Comparison of ENCODE assay signal across 36 cellular contexts in genomic region chr6:132537145-132537544, GRCh38. TPM values are rescaled to one million over a fixed set of nuclear protein-coding genes. Genes with fewer than 3 reads are reported as not detected.
"Had no signal": no experiment of that assay in that cellular context is flagged by ENCODE, and none has a peak within 500 bp of the region (broad histone marks: within the 10 kb centered on the region; RNA-seq: fewer than 3 reads in every experiment).

No MANE protein-coding gene starts in this region.

- H3K4me3 ChIP-seq: neural progenitor cell, ovary, psoas muscle, skin epidermis, smooth muscle cell, spleen, suprapubic skin, testis, tibial artery, transverse colon, upper lobe of right lung, uterus had no signal

- H3K9me3 ChIP-seq: ovary, psoas muscle, suprapubic skin, testis, tibial artery, transverse colon, upper lobe of right lung, uterus had no signal

- H3K79me2 ChIP-seq: parathyroid adenoma had no signal

- H3K27ac ChIP-seq: neural progenitor cell, ovary, parathyroid adenoma, psoas muscle, skin epidermis, spleen, suprapubic skin, testis, tibial artery, transverse colon, upper lobe of right lung, uterus had no signal

- H3K36me3 ChIP-seq: neural progenitor cell, ovary, spleen, suprapubic skin, tibial artery, transverse colon, upper lobe of right lung, uterus had no signal

- ATAC-seq: natural killer cell; psoas muscle; right cardiac atrium; sciatic nerve; stimulated activated memory B cell treated with anti-CD40 and anti-IgM and Interleukin-4, amounts not matched to agents 10 μg/mL and 1 μg/mL and 100 μg/mL, for 72 hours; stimulated activated naive CD8-positive, alpha-beta T cell treated with anti-CD3 and anti-CD28 coated beads, Interleukin-15, amount 100 ng/mL, for 72 hours; stimulated activated naive CD8-positive, alpha-beta T cell treated with anti-CD3 and anti-CD28 coated beads, Interleukin-15, Interleukin-2, amounts not matched to agents 100 U/mL and 50 U/mL, for 24 hours; upper lobe of right lung had no signal

- H3K4me3 Mint-ChIP-seq: natural killer cell; nephron; neural progenitor cell; stimulated activated memory B cell treated with anti-CD40 and anti-IgM and Interleukin-4, amounts not matched to agents 10 μg/mL and 1 μg/mL and 100 μg/mL, for 72 hours; stimulated activated naive CD8-positive, alpha-beta T cell treated with anti-CD3 and anti-CD28 coated beads, Interleukin-15, amount 100 ng/mL, for 72 hours; type B pancreatic cell had no signal

- H3K27me3 ChIP-seq: neural progenitor cell, ovary, testis, tibial artery, uterus had no signal

- H3K4me2 ChIP-seq: neural progenitor cell, smooth muscle cell had no signal

- H3K27ac Mint-ChIP-seq: natural killer cell; nephron; neural progenitor cell; progenitor cell of endocrine pancreas; stimulated activated memory B cell treated with anti-CD40 and anti-IgM and Interleukin-4, amounts not matched to agents 10 μg/mL and 1 μg/mL and 100 μg/mL, for 72 hours; stimulated activated naive CD8-positive, alpha-beta T cell treated with anti-CD3 and anti-CD28 coated beads, Interleukin-15, amount 100 ng/mL, for 72 hours; type B pancreatic cell had no signal

- H2AFZ ChIP-seq: neural progenitor cell, parathyroid adenoma had no signal

- H3K9ac ChIP-seq: neural progenitor cell, parathyroid adenoma had no signal

- H3K4me1 Mint-ChIP-seq: natural killer cell; neural progenitor cell; stimulated activated memory B cell treated with anti-CD40 and anti-IgM and Interleukin-4, amounts not matched to agents 10 μg/mL and 1 μg/mL and 100 μg/mL, for 72 hours; stimulated activated naive CD8-positive, alpha-beta T cell treated with anti-CD3 and anti-CD28 coated beads, Interleukin-15, amount 100 ng/mL, for 72 hours had no signal

- DNase-seq: natural killer cell; occipital lobe; ovary; posterior cingulate gyrus; psoas muscle; right cardiac atrium; spleen; stimulated activated CD4-positive, alpha-beta T cell treated with anti-CD3 and anti-CD28 coated beads, Interleukin-12 subunit alpha, Interleukin-12 subunit beta, amount 100 ng/mL, for 4 hours; stimulated activated CD4-positive, alpha-beta T cell treated with anti-CD3 and anti-CD28 coated beads, Interleukin-1b, Interleukin-23, amount 100 ng/mL, for 48 hours; stimulated activated CD4-positive, alpha-beta T cell treated with anti-CD3 and anti-CD28 coated beads, Interleukin-4, amount 100 ng/mL, for 1 hour; stimulated activated CD4-positive, alpha-beta T cell treated with anti-CD3 and anti-CD28 coated beads, Interleukin-4, amount 100 ng/mL, for 4 hours; stimulated activated CD8-positive, alpha-beta memory T cell treated with anti-CD3 and anti-CD28 coated beads, Interleukin-4, amount 100 ng/mL, for 48 hours; stimulated activated naive CD4-positive, alpha-beta T cell; stimulated activated naive CD8-positive, alpha-beta T cell treated with anti-CD3 and anti-CD28 coated beads, Interleukin-15, amount 100 ng/mL, for 72 hours; stimulated activated naive CD8-positive, alpha-beta T cell treated with anti-CD3 and anti-CD28 coated beads, Interleukin-15, Interleukin-2, amounts not matched to agents 100 U/mL and 50 U/mL, for 24 hours; substantia nigra; testis; tibial artery; transverse colon; upper lobe of right lung; uterus had no signal

- H3K36me3 Mint-ChIP-seq: neural progenitor cell; stimulated activated memory B cell treated with anti-CD40 and anti-IgM and Interleukin-4, amounts not matched to agents 10 μg/mL and 1 μg/mL and 100 μg/mL, for 72 hours; type B pancreatic cell had no signal

- H3K9me3 Mint-ChIP-seq: stimulated activated naive CD8-positive, alpha-beta T cell treated with anti-CD3 and anti-CD28 coated beads, Interleukin-15, amount 100 ng/mL, for 72 hours; type B pancreatic cell had no signal

- H3K4me1 ChIP-seq: neural progenitor cell, parathyroid adenoma, psoas muscle, spleen, suprapubic skin, testis, tibial artery, transverse colon, upper lobe of right lung, uterus had no signal

RNA-seq across cellular contexts. Expression of gene TAAR9, which starts 0.9 kb away (rescaled TPM):
- total RNA-seq: natural killer cell, osteoblast, ovary, progenitor cell of endocrine pancreas, psoas muscle, renal cortical epithelial cell, right cardiac atrium, sciatic nerve, smooth muscle cell, spleen, suprapubic skin, transverse colon, upper lobe of right lung, urinary bladder, uterus had no signal
- polyA plus RNA-seq: neural cell, ovary, psoas muscle, right cardiac atrium, smooth muscle cell, spleen, thymus, urinary bladder had no signal

RNA-seq across cellular contexts. Expression of gene TAAR8, which starts 15.3 kb away (rescaled TPM):
- total RNA-seq: natural killer cell, occipital lobe, osteoblast, ovary, progenitor cell of endocrine pancreas, psoas muscle, renal cortical epithelial cell, right cardiac atrium, sciatic nerve, smooth muscle cell, spleen, suprapubic skin, testis, transverse colon, upper lobe of right lung, urinary bladder had no signal
- polyA plus RNA-seq: neural cell, ovary, psoas muscle, right cardiac atrium, smooth muscle cell, spleen, thymus, urinary bladder had no signal

RNA-seq across cellular contexts. Expression of gene TAAR6, which starts 33.0 kb away (rescaled TPM):
- total RNA-seq: natural killer cell, occipital lobe, osteoblast, ovary, progenitor cell of endocrine pancreas, psoas muscle, renal cortical epithelial cell, right cardiac atrium, sciatic nerve, smooth muscle cell, spleen, suprapubic skin, testis, transverse colon, upper lobe of right lung, urinary bladder, uterus had no signal
- polyA plus RNA-seq: neural cell, ovary, psoas muscle, right cardiac atrium, smooth muscle cell, spleen, thymus, urinary bladder had no signal

RNA-seq across cellular contexts. Expression of gene TAAR5, which starts 52.4 kb away (rescaled TPM):
- total RNA-seq: natural killer cell, occipital lobe, osteoblast, ovary, progenitor cell of endocrine pancreas, psoas muscle, renal cortical epithelial cell, right cardiac atrium, sciatic nerve, smooth muscle cell, spleen, suprapubic skin, testis, transverse colon, upper lobe of right lung, urinary bladder, uterus had no signal
- polyA plus RNA-seq: neural cell, ovary, psoas muscle, right cardiac atrium, smooth muscle cell, urinary bladder had no signal
